Comparison of ENCODE assay signal across 23 cellular contexts in the genomic region with DNA sequence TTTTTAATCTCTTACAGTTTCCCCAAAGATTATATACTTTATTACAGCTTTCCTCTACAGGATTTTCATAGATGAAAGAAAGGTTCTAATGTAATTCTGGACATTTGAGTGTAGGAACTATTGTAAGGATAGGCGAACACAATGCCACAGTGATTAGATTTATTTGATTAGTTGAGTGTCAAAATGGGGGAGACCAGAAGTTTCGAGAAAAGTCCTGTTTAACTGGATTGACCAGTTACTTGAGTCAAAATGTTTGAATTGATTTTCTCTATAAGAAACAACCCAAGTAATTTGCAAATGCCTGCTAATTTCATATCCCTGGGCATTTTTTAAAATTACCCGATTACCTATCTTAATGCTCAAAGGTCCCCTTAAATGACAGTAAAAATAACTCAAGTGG. TPM values are rescaled to one million over a fixed set of nuclear protein-coding genes. Genes with fewer than 3 reads are reported as not detected.
DNase-seq lines count a peak whose midpoint lies in the region; ATAC-seq, FAIRE-seq and TF ChIP-seq lines count a peak whose summit lies in the region.
"Had no signal": no experiment of that assay in that cellular context is flagged by ENCODE, and none has a peak within 500 bp of the region (broad histone marks: within the 10 kb centered on the region; RNA-seq: fewer than 3 reads in every experiment).

No MANE protein-coding gene starts in this region.

- no peaks in the 10 kb centered on the region for H3K9me3 ChIP-seq in CD4-positive, alpha-beta memory T cell (ENCODE audit: control insufficient read depth in 1 of 2, low read length in 2 of 2)

- H3K27me3 ChIP-seq in CD4-positive, alpha-beta memory T cell (ENCODE audit: insufficient read depth, low read length), result no peaks in the 10 kb centered on the region
- no peaks in the 10 kb centered on the region for H3K27me3 ChIP-seq in bronchial epithelial cell (ENCODE audit: control insufficient read depth, insufficient read depth, low read length)

- peaks cover 2% of the 10 kb centered on the region for H3K4me1 Mint-ChIP-seq in T-helper 1 cell treated with Interleukin-12 subunit alpha and Interleukin-12 subunit beta and Interleukin-4 antibody, amounts not matched to agents 30 μg/mL and 1 μg/mL, for 36 hours (ENCODE audit: low read depth)
- peaks cover 5 to 19% (median 14%) of the 10 kb centered on the region in 4 donors for H3K4me1 Mint-ChIP-seq in CD4-positive, alpha-beta memory T cell
- H3K4me1 Mint-ChIP-seq in mesothelial cell of epicardium, result peaks cover 19% of the 10 kb centered on the region
- H3K4me1 Mint-ChIP-seq in natural killer cell treated with Interleukin-12 subunit alpha and Interleukin-12 subunit beta and Interleukin-15 and Interleukin-18, amount 100 ng/mL, for 72 hours (ENCODE audit: low read depth in 2 of 2), result peaks cover 0 to 2% of the 10 kb centered on the region in 2 donors
- H3K4me1 Mint-ChIP-seq: B cell had no signal

- H3K4me3 ChIP-seq in CD4-positive, alpha-beta memory T cell (ENCODE audit: low read length in 2 of 2), result no peak overlapping the region
- no peak overlapping the region for H3K4me3 ChIP-seq in bronchial epithelial cell (ENCODE audit: low read depth, low read length)

- CTCF ChIA-PET in CD4-positive, alpha-beta memory T cell (lab: Charles Lee; ENCODE audit: partially characterized antibody), result interaction anchor here (1.1 to 2.1 kb wide), 8 partner anchors 11 to 228 kb away, joined by 3 to 14 read pairs (median 4); a partner anchor contains a TSS

- no peak overlapping the region for H3K27ac ChIP-seq in CD4-positive, alpha-beta memory T cell (ENCODE audit: low read depth, low read length)

- POLR2A ChIA-PET in CD4-positive, alpha-beta memory T cell (lab: Charles Lee; ENCODE audit: partially characterized antibody), result interaction anchor here (1.7 kb wide), 1 partner anchor 11 kb away, joined by 7 read pairs; no protein-coding TSS in a partner anchor

- ATAC-seq in HG03520 (IDR thresholded peaks at IDR 0.05; ENCODE audit: unreplicated experiment) (no peak), GM21576 (IDR thresholded peaks at IDR 0.05; ENCODE audit: unreplicated experiment) (no peak)
- no peak for ATAC-seq in natural killer cell treated with Interleukin-12 subunit alpha and Interleukin-12 subunit beta and Interleukin-15 and Interleukin-18, amount 100 ng/mL, for 72 hours
- ATAC-seq: HCT116 had no signal

- no peaks in the 10 kb centered on the region for H3K27me3 Mint-ChIP-seq in T-helper 1 cell treated with Interleukin-12 subunit alpha and Interleukin-12 subunit beta and Interleukin-4 antibody, amounts not matched to agents 30 μg/mL and 1 μg/mL, for 36 hours (ENCODE audit: low read depth)
- no peaks in the 10 kb centered on the region for H3K27me3 Mint-ChIP-seq in CD4-positive, alpha-beta memory T cell
- no peaks in the 10 kb centered on the region for H3K27me3 Mint-ChIP-seq in mesothelial cell of epicardium (ENCODE audit: low read depth)
- H3K27me3 Mint-ChIP-seq in natural killer cell treated with Interleukin-12 subunit alpha and Interleukin-12 subunit beta and Interleukin-15 and Interleukin-18, amount 100 ng/mL, for 72 hours, result no peaks in the 10 kb centered on the region
- H3K27me3 Mint-ChIP-seq: B cell; CD4-positive, CD25-positive, alpha-beta regulatory T cell had no signal

- H3K36me3 ChIP-seq in CD4-positive, alpha-beta memory T cell (ENCODE audit: insufficient read depth, low read length), result peaks cover 31% of the 10 kb centered on the region
- peaks cover 4% of the 10 kb centered on the region for H3K36me3 ChIP-seq in bronchial epithelial cell (ENCODE audit: control insufficient read depth, insufficient read depth, low read length)

- FAIRE-seq in bronchial epithelial cell (lab: Jason Lieb, UNC), result no peak
- FAIRE-seq: GM12891, GM18507 had no signal

- no peak for DNase-seq in T-helper 1 cell
- no peak for DNase-seq in CD4-positive, alpha-beta memory T cell
- peak; percentile 13 for DNase-seq in bronchial epithelial cell (ENCODE audit: low read depth)
- DNase-seq in mesothelial cell of epicardium (ENCODE audit: low spot score in 2 of 2, unreplicated experiment in 2 of 2), result no peak
- no peak for DNase-seq in natural killer cell treated with Interleukin-12 subunit alpha and Interleukin-12 subunit beta and Interleukin-15 and Interleukin-18, amount 100 ng/mL, for 72 hours (ENCODE audit: low spot score)
- DNase-seq: 8988T; CD4-positive, CD25-positive, alpha-beta regulatory T cell; GOT3; KBM-7; NCI-H1105 treated with DMSO at 0.1 percent for 48 hours; NCI-H1694; NCI-H2081 treated with DMSO at 0.1 percent for 48 hours; NCI-H2227 treated with DMSO at 0.1 percent for 48 hours; NCI-H510A treated with DMSO at 0.1 percent for 48 hours; NCI-H82; SHP77 had no signal

- peaks cover 4% of the 10 kb centered on the region for H3K4me1 ChIP-seq in CD4-positive, alpha-beta memory T cell (ENCODE audit: insufficient read depth, low read length)

- intact Hi-C loops in CD4-positive, alpha-beta memory T cell (cut with micrococcal nuclease), result loop anchor here (2.0 to 5.0 kb wide), 2 partner anchors 193 to 339 kb away; no protein-coding TSS in a partner anchor

- H3K9me3 Mint-ChIP-seq in T-helper 1 cell treated with Interleukin-12 subunit alpha and Interleukin-12 subunit beta and Interleukin-4 antibody, amounts not matched to agents 30 μg/mL and 1 μg/mL, for 36 hours, result no peaks in the 10 kb centered on the region
- no peaks in the 10 kb centered on the region for H3K9me3 Mint-ChIP-seq in CD4-positive, alpha-beta memory T cell
- H3K9me3 Mint-ChIP-seq in mesothelial cell of epicardium, result no peaks in the 10 kb centered on the region
- H3K9me3 Mint-ChIP-seq in natural killer cell treated with Interleukin-12 subunit alpha and Interleukin-12 subunit beta and Interleukin-15 and Interleukin-18, amount 100 ng/mL, for 72 hours, result no peaks in the 10 kb centered on the region
- H3K9me3 Mint-ChIP-seq: CD4-positive, CD25-positive, alpha-beta regulatory T cell had no signal

- H3K27ac Mint-ChIP-seq in T-helper 1 cell treated with Interleukin-12 subunit alpha and Interleukin-12 subunit beta and Interleukin-4 antibody, amounts not matched to agents 30 μg/mL and 1 μg/mL, for 36 hours, result peak overlapping the region; percentile 29
- H3K27ac Mint-ChIP-seq in CD4-positive, alpha-beta memory T cell, result peak overlapping the region in 4 of 7 donors; percentile 28 to 58 (median 50)
- peak overlapping the region; percentile 78 for H3K27ac Mint-ChIP-seq in mesothelial cell of epicardium
- H3K27ac Mint-ChIP-seq in natural killer cell treated with Interleukin-12 subunit alpha and Interleukin-12 subunit beta and Interleukin-15 and Interleukin-18, amount 100 ng/mL, for 72 hours, result no peak overlapping the region

- H3K4me3 Mint-ChIP-seq in T-helper 1 cell treated with Interleukin-12 subunit alpha and Interleukin-12 subunit beta and Interleukin-4 antibody, amounts not matched to agents 30 μg/mL and 1 μg/mL, for 36 hours, result no peak overlapping the region
- no peak overlapping the region for H3K4me3 Mint-ChIP-seq in CD4-positive, alpha-beta memory T cell
- H3K4me3 Mint-ChIP-seq in mesothelial cell of epicardium, result no peak overlapping the region
- H3K4me3 Mint-ChIP-seq in natural killer cell treated with Interleukin-12 subunit alpha and Interleukin-12 subunit beta and Interleukin-15 and Interleukin-18, amount 100 ng/mL, for 72 hours, result no peak overlapping the region
- H3K4me3 Mint-ChIP-seq: B cell; CD4-positive, CD25-positive, alpha-beta regulatory T cell had no signal

- TF ChIP-seq CTCF in bronchial epithelial cell (IDR thresholded peaks at IDR 0.05; ENCODE audit: insufficient read depth, low read length, severe bottlenecking) (no peak), mesothelial cell of epicardium (IDR thresholded peaks at IDR 0.05; ENCODE audit: unreplicated experiment) (no peak)

- peaks cover 39% of the 10 kb centered on the region for H3K36me3 Mint-ChIP-seq in T-helper 1 cell treated with Interleukin-12 subunit alpha and Interleukin-12 subunit beta and Interleukin-4 antibody, amounts not matched to agents 30 μg/mL and 1 μg/mL, for 36 hours (ENCODE audit: low read depth)
- H3K36me3 Mint-ChIP-seq in CD4-positive, alpha-beta memory T cell, result peaks cover 31 to 69% of the 10 kb centered on the region in 2 donors
- peaks cover 30% of the 10 kb centered on the region for H3K36me3 Mint-ChIP-seq in mesothelial cell of epicardium
- peaks cover 13% of the 10 kb centered on the region for H3K36me3 Mint-ChIP-seq in natural killer cell treated with Interleukin-12 subunit alpha and Interleukin-12 subunit beta and Interleukin-15 and Interleukin-18, amount 100 ng/mL, for 72 hours

RNA-seq across cellular contexts. Expression of a gene that starts 50.6 kb away (rescaled TPM):
- 100 to 1,000 TPM; 227 to 245 TPM for total RNA-seq in CD4-positive, alpha-beta memory T cell
- polyA plus RNA-seq in CD4-positive, alpha-beta memory T cell, result 10 to 100 TPM; 18.5 to 57.4 TPM
- total RNA-seq in bronchial epithelial cell (19.7 and 31.0 TPM in 2 replicates), mesothelial cell of epicardium (81.2 to 96.2 TPM (median 93.6 TPM) in 3 replicates)
- 100 to 1,000 TPM; 124 to 174 TPM for total RNA-seq in natural killer cell treated with Interleukin-12 subunit alpha and Interleukin-12 subunit beta and Interleukin-15 and Interleukin-18, amount 100 ng/mL, for 72 hours

Comparison
In these comparisons a context has a peak if more than half of its experiments do, and no peak if none do; other contexts are left out.
1. H3K27ac Mint-ChIP-seq: peak in T-helper 1 cell treated with Interleukin-12 subunit alpha and Interleukin-12 subunit beta and Interleukin-4 antibody, amounts not matched to agents 30 μg/mL and 1 μg/mL, for 36 hours (single experiment), CD4-positive, alpha-beta memory T cell (4 of 7) and mesothelial cell of epicardium (single experiment); none in natural killer cell treated with Interleukin-12 subunit alpha and Interleukin-12 subunit beta and Interleukin-15 and Interleukin-18, amount 100 ng/mL, for 72 hours (0 of 2).